Comparison of ENCODE assay signal across 19 cellular contexts in the genomic region with DNA sequence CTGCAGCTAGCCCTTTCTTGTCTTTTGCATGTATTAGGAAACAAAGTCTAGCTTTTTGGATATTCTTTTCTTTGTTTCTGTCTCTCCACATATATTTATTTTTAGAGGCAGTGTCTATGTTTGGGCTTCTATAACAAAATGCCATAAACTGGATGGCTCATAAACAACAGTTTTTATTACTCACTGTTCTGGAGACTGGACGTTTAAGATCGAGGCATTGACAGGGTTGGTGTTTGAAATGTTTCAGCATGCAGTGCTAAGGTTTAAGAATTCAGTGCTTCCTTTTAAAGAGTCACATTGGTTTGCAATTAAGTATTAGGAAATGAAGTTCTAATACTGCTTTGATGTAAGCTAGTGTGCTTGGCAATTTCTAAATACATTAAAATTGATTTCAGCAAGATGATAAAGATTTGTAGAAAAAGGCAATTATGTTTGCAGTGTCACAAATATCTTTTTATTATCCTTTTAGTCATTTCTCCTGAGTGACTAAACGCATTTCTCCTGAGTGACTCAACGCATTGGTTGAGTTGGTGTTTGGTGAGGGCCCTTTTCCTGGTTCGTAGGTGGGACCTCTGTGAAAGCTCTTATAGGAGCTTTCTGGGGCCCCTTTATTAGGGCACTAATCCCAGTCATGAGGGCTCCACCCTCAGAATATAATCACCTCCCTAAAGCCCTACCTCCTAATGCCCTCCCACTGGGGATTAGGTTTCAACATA.
DNase-seq lines count a peak whose midpoint lies in the region; ATAC-seq and TF ChIP-seq lines count a peak whose summit lies in the region.
"Had no signal": no experiment of that assay in that cellular context is flagged by ENCODE, and none has a peak within 500 bp of the region (broad histone marks: within the 10 kb centered on the region; RNA-seq: fewer than 3 reads in every experiment).

No MANE protein-coding gene starts in this region.

- DNase-seq in AG09309 (ENCODE audit: low read depth): peak; percentile 13
- peak; percentile 47 for DNase-seq in IMR-90
- DNase-seq in brain microvascular endothelial cell: peak; percentile 29
- DNase-seq in kidney tubule cell (ENCODE audit: low spot score): peak; percentile 51
- no peak for DNase-seq in NCI-H1417 treated with DMSO at 0.1 percent for 48 hours (lab: John Stamatoyannopoulos, UW)
- DNase-seq in mucosa of gallbladder (ENCODE audit: low spot score): no peak
- no peak for DNase-seq in stimulated activated CD4-positive, alpha-beta T cell treated with anti-CD3 and anti-CD28 coated beads, Interleukin-1b, Interleukin-23, amount 100 ng/mL, for 48 hours
- DNase-seq: activated T-cell treated with anti-CD3 and anti-CD28 coated beads, Interleukin-2, amount 50 U/mL, for 1 hour; effector CD4-positive, alpha-beta T cell; foreskin melanocyte; left ventricle myocardium superior; NCI-H187; NCI-H446; stimulated activated CD4-positive, alpha-beta T cell treated with anti-CD3 and anti-CD28 coated beads, Interleukin-15, amount 100 ng/mL, for 24 hours; T-helper 9 cell had no signal

- H3K27me3 ChIP-seq in IMR-90 (ENCODE audit: control insufficient read depth, insufficient read depth, low read length) (no peaks in the 10 kb centered on the region), brain microvascular endothelial cell (replicated peaks) (no peaks in the 10 kb centered on the region)
- H3K27me3 ChIP-seq: cardiac muscle cell, SJSA1 had no signal

- H3K18ac ChIP-seq in IMR-90 (ENCODE audit: low read depth, low read length): no peak overlapping the region

- POLR2A ChIA-PET in IMR-90 (lab: Charles Lee; ENCODE audit: unreplicated experiment): no interaction called here

- H3K4me3 ChIP-seq in AG09309 (ENCODE audit: control insufficient read depth, low read depth, low read length) (no peak overlapping the region), IMR-90 (ENCODE audit: insufficient read depth, low read depth, low read length) (no peak overlapping the region), brain microvascular endothelial cell (ENCODE audit: low read depth, low read length) (no peak overlapping the region)
- H3K4me3 ChIP-seq: cardiac muscle cell, GM23338, SJSA1 had no signal

- H4K91ac ChIP-seq in IMR-90 (ENCODE audit: insufficient read depth, low read depth, low read length): no peak overlapping the region

- peak overlapping the region; percentile 6 for H2BK5ac ChIP-seq in IMR-90 (ENCODE audit: low read depth, low read length, poor library complexity, severe bottlenecking)

- no peak for TF ChIP-seq CTCF in AG09309 (IDR thresholded peaks at IDR 0.05; ENCODE audit: control insufficient read depth, insufficient read depth, low read depth, low read length, missing control alignments)
- TF ChIP-seq CTCF in IMR-90 (conservative IDR thresholded peaks at IDR 0.05; ENCODE audit: low read depth, low read length): no peak
- no peak for TF ChIP-seq CTCF in brain microvascular endothelial cell (IDR thresholded peaks at IDR 0.05; ENCODE audit: low read depth, low read length, missing control alignments)

- H3K9me3 ChIP-seq in IMR-90 (ENCODE audit: control insufficient read depth, insufficient read depth, low read length): no peaks in the 10 kb centered on the region
- H3K9me3 ChIP-seq: SJSA1 had no signal

- H2AK5ac ChIP-seq in IMR-90 (ENCODE audit: low read depth, low read length): no peak overlapping the region

- H2BK15ac ChIP-seq in IMR-90 (ENCODE audit: low read depth, low read length): no peak overlapping the region

- in situ Hi-C loops in IMR-90 (cut with MboI; ENCODE audit: low sequenced_read_pairs): no loop called here
- in situ Hi-C loops in brain microvascular endothelial cell (cut with HindIII; ENCODE audit: low pct_ligation_motif_present, low sequenced_read_pairs): no loop called here

- ATAC-seq in IMR-90 (ENCODE audit: low read depth) (0 out of 2 replicates have a peak, but pooled peaks have one; percentile 27), GM19455 (IDR thresholded peaks at IDR 0.05; ENCODE audit: unreplicated experiment) (no peak)
- ATAC-seq: GM23338, left ventricle myocardium superior had no signal

- H4K8ac ChIP-seq in IMR-90 (ENCODE audit: low read depth in 2 of 2, low read length in 2 of 2): no peak overlapping the region

- H3K4me1 ChIP-seq in IMR-90 (ENCODE audit: control insufficient read depth, insufficient read depth, low read length): 0 out of 2 replicates have a peak, but pooled peaks cover 2% of the 10 kb centered on the region
- H3K4me1 ChIP-seq: SJSA1 had no signal

- TF ChIP-seq POLR2A in IMR-90 (IDR thresholded peaks at IDR 0.05; ENCODE audit: low read depth, low read length): no peak

- H3K14ac ChIP-seq in IMR-90 (replicated peaks; ENCODE audit: low read depth, low read length): no peak overlapping the region

- H3K79me1 ChIP-seq in IMR-90 (ENCODE audit: low read depth in 1 of 2, low read length in 2 of 2): no peaks in the 10 kb centered on the region

- no peak overlapping the region for H2BK120ac ChIP-seq in IMR-90 (ENCODE audit: low read depth, low read length)

- intact Hi-C loops in IMR-90 (cut with micrococcal nuclease): no loop called here

- no peak for TF ChIP-seq RAD21 in IMR-90 (IDR thresholded peaks at IDR 0.05; ENCODE audit: low read length)

- H3K4ac ChIP-seq in IMR-90 (ENCODE audit: low read depth, low read length): no peak overlapping the region

- H3K4me2 ChIP-seq in IMR-90 (ENCODE audit: low read depth, low read length): peak overlapping the region; percentile 35; the same call in 1 of the 2 replicates
- H3K4me2 ChIP-seq: GM23338 had no signal

- H2AFZ ChIP-seq in IMR-90 (replicated peaks; ENCODE audit: low read length, poor library complexity): no peak overlapping the region
- H2AFZ ChIP-seq: GM23338 had no signal

- H4K5ac ChIP-seq in IMR-90 (ENCODE audit: low read depth, low read length): peak overlapping the region; percentile 20; the same call in 1 of the 2 replicates

- H3K23ac ChIP-seq in IMR-90 (ENCODE audit: low read depth, low read length): no peak overlapping the region

- no peaks in the 10 kb centered on the region for H3K9me1 ChIP-seq in IMR-90 (ENCODE audit: insufficient read depth, low read length)

- no peaks in the 10 kb centered on the region for H4K20me1 ChIP-seq in IMR-90 (ENCODE audit: insufficient read depth, low read length)

- H3K36me3 ChIP-seq in IMR-90 (ENCODE audit: control insufficient read depth, insufficient read depth, low read length) (no peaks in the 10 kb centered on the region), brain microvascular endothelial cell (replicated peaks) (no peaks in the 10 kb centered on the region)
- H3K36me3 ChIP-seq: cardiac muscle cell, SJSA1 had no signal

- no peak overlapping the region for H3K9ac ChIP-seq in IMR-90 (ENCODE audit: low read depth, low read length)

- WGBS in IMR-90 (ENCODE audit: extremely low coverage in 2 of 2, insufficient read length in 1 of 2), 2 experiments: no CpG with 5 or more reads among the region's 5 CpGs

- no peak overlapping the region for H2AK9ac ChIP-seq in IMR-90 (replicated peaks; ENCODE audit: low read depth, low read length, poor library complexity)

- no TSS peak for BruUV-seq in IMR-90 (replicated peaks; lab: Mats Ljungman, UMichigan)

- CTCF ChIA-PET in IMR-90 (lab: Yijun Ruan, JAX): interaction anchor here (0.6 kb wide), 1 partner anchor 254 kb away, joined by 7 read pairs; no protein-coding TSS in a partner anchor

- no peak overlapping the region for H3K56ac ChIP-seq in IMR-90 (ENCODE audit: extremely low read depth, insufficient read depth, low read length)

- no peak overlapping the region for H2BK20ac ChIP-seq in IMR-90 (ENCODE audit: low read depth, low read length)

- dilution Hi-C loops in IMR-90 (cut with HindIII; ENCODE audit: low sequenced_read_pairs, unreplicated experiment): no loop called here

- no peak overlapping the region for H3K27ac ChIP-seq in IMR-90 (ENCODE audit: insufficient read depth, low read length)
- H3K27ac ChIP-seq in brain microvascular endothelial cell: no peak overlapping the region
- H3K27ac ChIP-seq: cardiac muscle cell, SJSA1 had no signal

TF ChIP-seq in IMR-90, 13 proteins besides CTCF, POLR2A, EP300 and RAD21:
- no peak for TF ChIP-seq SMC3 (IDR thresholded peaks at IDR 0.05; ENCODE audit: low read depth, low read length)
- no peak for TF ChIP-seq NFE2L2 (IDR thresholded peaks at IDR 0.05; ENCODE audit: low read depth, low read length)
- no peak for TF ChIP-seq BHLHE40 (IDR thresholded peaks at IDR 0.05; ENCODE audit: low read depth, low read length)
- TF ChIP-seq RCOR1 (IDR thresholded peaks at IDR 0.05; ENCODE audit: insufficient replicate concordance, low read length): no peak
- TF ChIP-seq FOS (IDR thresholded peaks at IDR 0.05; ENCODE audit: low read depth, low read length): no peak
- no peak for TF ChIP-seq MAZ (IDR thresholded peaks at IDR 0.05; ENCODE audit: borderline replicate concordance, low read depth, low read length)
- no peak for TF ChIP-seq CHD1 (IDR thresholded peaks at IDR 0.05; ENCODE audit: low read depth, low read length)
- TF ChIP-seq CEBPB (IDR thresholded peaks at IDR 0.05; ENCODE audit: low read depth, low read length): no peak
- TF ChIP-seq, protein P1, sequence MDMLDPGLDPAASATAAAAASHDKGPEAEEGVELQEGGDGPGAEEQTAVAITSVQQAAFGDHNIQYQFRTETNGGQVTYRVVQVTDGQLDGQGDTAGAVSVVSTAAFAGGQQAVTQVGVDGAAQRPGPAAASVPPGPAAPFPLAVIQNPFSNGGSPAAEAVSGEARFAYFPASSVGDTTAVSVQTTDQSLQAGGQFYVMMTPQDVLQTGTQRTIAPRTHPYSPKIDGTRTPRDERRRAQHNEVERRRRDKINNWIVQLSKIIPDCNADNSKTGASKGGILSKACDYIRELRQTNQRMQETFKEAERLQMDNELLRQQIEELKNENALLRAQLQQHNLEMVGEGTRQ (IDR thresholded peaks at IDR 0.05; ENCODE audit: low read depth, low read length): no peak
- TF ChIP-seq, protein P2, sequence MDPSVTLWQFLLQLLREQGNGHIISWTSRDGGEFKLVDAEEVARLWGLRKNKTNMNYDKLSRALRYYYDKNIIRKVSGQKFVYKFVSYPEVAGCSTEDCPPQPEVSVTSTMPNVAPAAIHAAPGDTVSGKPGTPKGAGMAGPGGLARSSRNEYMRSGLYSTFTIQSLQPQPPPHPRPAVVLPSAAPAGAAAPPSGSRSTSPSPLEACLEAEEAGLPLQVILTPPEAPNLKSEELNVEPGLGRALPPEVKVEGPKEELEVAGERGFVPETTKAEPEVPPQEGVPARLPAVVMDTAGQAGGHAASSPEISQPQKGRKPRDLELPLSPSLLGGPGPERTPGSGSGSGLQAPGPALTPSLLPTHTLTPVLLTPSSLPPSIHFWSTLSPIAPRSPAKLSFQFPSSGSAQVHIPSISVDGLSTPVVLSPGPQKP (IDR thresholded peaks at IDR 0.05; ENCODE audit: borderline replicate concordance, low read depth, low read length): no peak
- no peak for TF ChIP-seq MAFK (IDR thresholded peaks at IDR 0.05; ENCODE audit: low read depth, low read length)
- TF ChIP-seq MXI1 (IDR thresholded peaks at IDR 0.05; ENCODE audit: borderline replicate concordance, low read depth, low read length): no peak
- no peak for TF ChIP-seq RFX5 (IDR thresholded peaks at IDR 0.05; ENCODE audit: low read depth, low read length)

Comparison
In these comparisons a context has a peak if more than half of its experiments do, and no peak if none do; other contexts are left out.
1. DNase-seq: peak in AG09309 (single experiment), IMR-90 (single experiment), brain microvascular endothelial cell (single experiment) and kidney tubule cell (single experiment); none in NCI-H1417 treated with DMSO at 0.1 percent for 48 hours (single experiment), mucosa of gallbladder (single experiment) and stimulated activated CD4-positive, alpha-beta T cell treated with anti-CD3 and anti-CD28 coated beads, Interleukin-1b, Interleukin-23, amount 100 ng/mL, for 48 hours (single experiment).